8 cellular contexts compared by ENCODE assay signal in the genomic region with DNA sequence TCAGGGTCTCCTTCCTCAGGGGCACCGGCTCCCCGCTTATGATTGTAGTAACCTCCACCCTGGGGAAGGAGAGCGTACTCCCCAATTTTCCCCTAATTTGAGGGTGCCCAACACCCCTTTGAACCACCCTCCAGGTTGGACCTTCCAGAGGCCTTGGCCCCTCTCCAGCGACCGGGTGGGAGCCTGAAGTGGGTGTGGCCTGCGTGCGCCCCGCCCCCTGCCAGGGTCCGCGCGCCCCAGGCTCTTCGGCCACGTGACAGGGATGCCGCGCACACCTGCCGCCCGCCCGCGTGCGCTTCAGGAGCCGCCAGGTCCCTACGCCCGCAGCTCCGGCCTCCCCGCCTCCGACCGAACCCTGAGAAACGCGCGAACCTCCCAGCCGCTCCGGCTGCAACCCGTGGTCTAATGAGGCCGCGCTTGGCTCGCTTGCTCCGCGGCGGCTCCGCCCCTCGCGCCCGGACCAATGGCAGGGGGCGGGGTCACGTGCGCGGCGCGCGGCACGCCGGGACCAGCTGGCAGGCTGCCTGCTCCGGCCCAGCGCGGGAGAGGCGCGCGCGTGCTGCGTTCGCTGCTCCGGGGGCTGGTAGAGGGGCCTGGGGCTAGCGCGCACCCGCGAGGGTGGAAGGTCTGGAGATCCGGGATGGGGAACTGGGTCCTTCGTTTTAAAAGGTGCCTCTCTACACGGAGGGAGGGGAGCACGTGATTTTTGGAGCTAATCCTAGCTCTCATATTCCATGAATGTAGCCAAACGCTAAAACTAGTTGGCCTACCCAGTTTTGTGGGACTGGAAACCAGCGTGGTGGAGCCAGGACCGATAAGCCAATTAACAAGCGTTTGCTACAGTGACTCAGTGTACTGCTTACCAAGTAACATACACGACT. TPM values are rescaled to one million over a fixed set of nuclear protein-coding genes. Genes with fewer than 3 reads are reported as not detected.
A peak's percentile ranks its signal among the peaks of the same experiment; 100 is the strongest.
DNase-seq lines count a peak whose midpoint lies in the region; ATAC-seq and TF ChIP-seq lines count a peak whose summit lies in the region.

TSS of gene FOXRED2 (minus strand) at position 404 of the 881 bp plus-strand sequence. CDS start 618 bp downstream, outside the sequence.

- H2AFZ ChIP-seq in MM.1S (ENCODE audit: low read length) (peak within 1 kb of the TSS; percentile 91), neuron (ENCODE audit: low read depth, low read length) (peak within 1 kb of the TSS; percentile 31)

- peak within 1 kb of the TSS; percentile 78 for H3K27ac ChIP-seq in MM.1S (ENCODE audit: low read length)
- no peak within 1 kb of the TSS for H3K27ac ChIP-seq in SJSA1
- peak within 1 kb of the TSS; percentile 50 for H3K27ac ChIP-seq in subcutaneous abdominal adipose tissue (ENCODE audit: low read depth, low read length)

- H3K4me3 ChIP-seq in MM.1S (ENCODE audit: low read length): peak within 1 kb of the TSS; percentile 79
- H3K4me3 ChIP-seq in SJSA1: peak within 1 kb of the TSS; percentile 46
- H3K4me3 ChIP-seq in neuron (ENCODE audit: low read length): peak within 1 kb of the TSS; percentile 40
- peak within 1 kb of the TSS; percentile 50 to 77 (median 67) for H3K4me3 ChIP-seq in subcutaneous abdominal adipose tissue (ENCODE audit: low read depth in 1 of 5, low read length in 5 of 5)

- 0 out of 2 replicates have a peak, but pooled peaks cover 6% of the 10 kb centered on the region for H3K36me3 ChIP-seq in MM.1S (replicated peaks; ENCODE audit: insufficient read depth, low read length)
- peaks cover 22% of the 10 kb centered on the region for H3K36me3 ChIP-seq in SJSA1
- H3K36me3 ChIP-seq in neuron (ENCODE audit: insufficient read depth, low read length): peaks cover 18% of the 10 kb centered on the region
- H3K36me3 ChIP-seq in subcutaneous abdominal adipose tissue (ENCODE audit: control insufficient read depth in 5 of 5, insufficient read depth in 5 of 5, low read length in 5 of 5): peaks cover 0 to 32% (median 21%) of the 10 kb centered on the region in 5 donors

- TF ChIP-seq CTCF in MM.1S (IDR thresholded peaks at IDR 0.05; ENCODE audit: low read length): no peak

- no peaks in the 10 kb centered on the region for H3K9me2 ChIP-seq in MM.1S (replicated peaks; ENCODE audit: insufficient read depth, low read length)

- H3F3A ChIP-seq in MM.1S (ENCODE audit: insufficient read depth, low read length): peaks cover 39% of the 10 kb centered on the region

- H3K4me2 ChIP-seq in MM.1S (ENCODE audit: low read depth, low read length): peak within 1 kb of the TSS; percentile 92

- DNase-seq in DMS53 treated with DMSO at 0.1 percent for 48 hours (lab: John Stamatoyannopoulos, UW; ENCODE audit: unreplicated experiment) (peak; percentile 37), MM.1S (peak; percentile 94), SJSA1 (ENCODE audit: low read depth in 1 of 2, low spot score in 2 of 2) (peak; percentile 79 to 82), activated gamma-delta T cell treated with Interleukin-2 at 50 U/mL for 16 hours (peak; percentile 87), foreskin melanocyte (peak; percentile 77)

- H3K9ac ChIP-seq in MM.1S (ENCODE audit: low read length) (peak within 1 kb of the TSS; percentile 57; the same call in 1 of the 2 replicates), subcutaneous abdominal adipose tissue (ENCODE audit: low read length in 5 of 5) (peak within 1 kb of the TSS in 4 of 5 donors; percentile 11 to 75 (median 42))

- ATAC-seq in GM21825 (IDR thresholded peaks at IDR 0.05; ENCODE audit: unreplicated experiment): peak; percentile 70

- H3K9me3 ChIP-seq in MM.1S (replicated peaks; ENCODE audit: insufficient read depth, low read length) (no peaks in the 10 kb centered on the region), SJSA1 (replicated peaks) (peaks cover 9% of the 10 kb centered on the region), neuron (ENCODE audit: low read length) (no peaks in the 10 kb centered on the region), subcutaneous abdominal adipose tissue (ENCODE audit: control insufficient read depth in 5 of 5, low read length in 5 of 5) (no peaks in the 10 kb centered on the region)

- H3K79me2 ChIP-seq in MM.1S (ENCODE audit: low read length): peaks cover 10% of the 10 kb centered on the region

- no peaks in the 10 kb centered on the region for H4K20me1 ChIP-seq in MM.1S (ENCODE audit: insufficient read depth, low read length)

- H3K27me3 ChIP-seq in MM.1S (replicated peaks; ENCODE audit: insufficient read depth, low read length) (no peaks in the 10 kb centered on the region), SJSA1 (replicated peaks) (no peaks in the 10 kb centered on the region), neuron (ENCODE audit: insufficient read depth, low read length) (no peaks in the 10 kb centered on the region), subcutaneous abdominal adipose tissue (ENCODE audit: control insufficient read depth in 5 of 5, insufficient read depth in 4 of 5, low read length in 5 of 5) (no peaks in the 10 kb centered on the region)

- H3K4me1 ChIP-seq in MM.1S (ENCODE audit: low read length) (peaks cover 16% of the 10 kb centered on the region), SJSA1 (replicated peaks) (peaks cover 15% of the 10 kb centered on the region), neuron (ENCODE audit: insufficient read depth, low read length) (no peaks in the 10 kb centered on the region), subcutaneous abdominal adipose tissue (ENCODE audit: control insufficient read depth in 5 of 5, insufficient read depth in 5 of 5, low read length in 5 of 5) (peaks cover 3 to 45% (median 25%) of the 10 kb centered on the region in 5 donors)

RNA-seq across cellular contexts. Expression of gene FOXRED2, which starts in this region (rescaled TPM):
- total RNA-seq in SJSA1 (2014; rRNA removed; shearing (Covaris generic)): 0.88 and 6.3 TPM in 2 replicates

Comparison
In these comparisons a context has a peak if more than half of its experiments do, and no peak if none do; other contexts are left out.
1. DNase-seq: peak in every context shown above with its lines; median percentile 94 in MM.1S; 87 in activated gamma-delta T cell treated with Interleukin-2 at 50 U/mL for 16 hours; 80 in SJSA1; 77 in foreskin melanocyte; 37 in DMS53 treated with DMSO at 0.1 percent for 48 hours.